Comparison of ENCODE assay signal across 11 cellular contexts in the genomic region with DNA sequence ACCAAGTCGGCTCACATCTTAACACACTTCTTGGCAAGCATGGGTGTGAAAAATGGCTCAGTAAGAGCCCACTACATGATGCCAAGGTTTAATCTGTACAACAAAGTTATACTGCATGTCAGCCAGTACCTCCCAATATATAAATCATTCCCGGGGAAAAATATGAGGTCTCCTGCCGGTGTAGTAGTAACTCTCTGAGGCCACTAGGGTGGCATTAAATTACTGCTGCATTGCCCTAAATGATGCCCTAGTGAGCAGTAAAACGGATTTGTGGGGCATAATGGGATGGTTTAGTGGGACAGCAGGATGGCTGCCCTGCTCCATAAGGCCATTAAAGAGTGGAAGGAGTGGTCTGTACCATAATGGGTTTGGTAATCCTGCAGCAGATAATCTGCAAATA.
A peak's percentile ranks its signal among the peaks of the same experiment; 100 is the strongest.
DNase-seq lines count a peak whose midpoint lies in the region; ATAC-seq and TF ChIP-seq lines count a peak whose summit lies in the region.
"Had no signal": no experiment of that assay in that cellular context is flagged by ENCODE, and none has a peak within 500 bp of the region (broad histone marks: within the 10 kb centered on the region; RNA-seq: fewer than 3 reads in every experiment).

No MANE protein-coding gene starts in this region.

- ATAC-seq in foreskin keratinocyte (peak; percentile 77), HG03159 (IDR thresholded peaks at IDR 0.05; ENCODE audit: unreplicated experiment) (no peak)

- DNase-seq in GM12865 (ENCODE audit: low read depth) = no peak
- no peak for DNase-seq in RWPE1 (ENCODE audit: low spot score)
- DNase-seq in foreskin keratinocyte = no peak
- DNase-seq in effector CD8-positive, alpha-beta T cell (lab: John Stamatoyannopoulos, UW) = no peak
- DNase-seq in putamen (ENCODE audit: low spot score) = no peak
- DNase-seq in COLO668 (lab: John Stamatoyannopoulos, UW; ENCODE audit: unreplicated experiment) = no peak
- DNase-seq: activated CD4-positive, CD25-positive, alpha-beta regulatory T cell; C1 segment of cervical spinal cord; NCI-H1694 had no signal

- peak; percentile 47 for TF ChIP-seq CTCF in 22Rv1 (IDR thresholded peaks at IDR 0.05)
- peak; percentile 10 for TF ChIP-seq CTCF in GM12865 (IDR thresholded peaks at IDR 0.05; ENCODE audit: insufficient read depth, low read depth, low read length, missing control alignments)
- peak; percentile 20; the same call in 1 of the 2 replicates for TF ChIP-seq CTCF in RWPE1 (conservative IDR thresholded peaks at IDR 0.05; ENCODE audit: low read depth)
- peak; percentile 45 for TF ChIP-seq CTCF in foreskin keratinocyte (conservative IDR thresholded peaks at IDR 0.05)

- POLR2A ChIA-PET in RWPE1 (lab: Yijun Ruan, JAX; ENCODE audit: low non-redundant PET) = no interaction called here

- no peaks in the 10 kb centered on the region for H3K4me1 ChIP-seq in foreskin keratinocyte

- no peak overlapping the region for H3K4me3 ChIP-seq in GM12865 (ENCODE audit: low read depth, low read length)

- CTCF ChIA-PET in RWPE1 (lab: Yijun Ruan, JAX) = no interaction called here

- H3K27ac ChIP-seq in 22Rv1 = no peak overlapping the region
- H3K27ac ChIP-seq in RWPE1 = no peak overlapping the region
- H3K27ac ChIP-seq in foreskin keratinocyte = no peak overlapping the region

- H3K27me3 ChIP-seq in foreskin keratinocyte = no peaks in the 10 kb centered on the region
